20 cellular contexts compared by ENCODE assay signal in the genomic region with DNA sequence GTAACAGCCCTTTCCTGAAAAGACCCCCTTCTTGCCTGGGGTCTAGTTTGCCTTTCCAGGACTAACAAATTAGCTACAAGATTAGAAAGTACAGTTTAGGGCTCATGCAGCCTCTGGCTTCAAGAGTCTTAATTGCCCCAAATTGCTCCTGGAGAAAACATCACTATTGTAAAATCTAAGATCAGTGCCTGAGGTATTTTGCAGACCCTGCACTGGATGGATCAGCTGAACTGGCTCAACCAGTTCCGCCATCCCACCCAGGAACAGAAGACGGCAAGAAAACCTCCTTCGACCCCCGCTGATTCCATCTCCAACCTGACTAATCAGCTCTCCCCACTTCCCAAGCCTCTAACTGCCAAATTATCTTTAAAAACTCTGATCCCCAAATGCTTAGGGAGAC.
DNase-seq lines count a peak whose midpoint lies in the region; ATAC-seq and TF ChIP-seq lines count a peak whose summit lies in the region.
"Had no signal": no experiment of that assay in that cellular context is flagged by ENCODE, and none has a peak within 500 bp of the region (broad histone marks: within the 10 kb centered on the region; RNA-seq: fewer than 3 reads in every experiment).

No MANE protein-coding gene starts in this region.

- no peak overlapping the region for H3K4me2 ChIP-seq in hepatocyte
- H3K4me2 ChIP-seq: A549, SK-N-SH had no signal

- no peaks in the 10 kb centered on the region for H3K27me3 Mint-ChIP-seq in mesothelial cell of epicardium (ENCODE audit: low read depth)

- H3K27ac ChIP-seq in RWPE2 (ENCODE audit: poor library complexity, severe bottlenecking), result peak overlapping the region; percentile 53
- H3K27ac ChIP-seq in hepatocyte, result peak overlapping the region; percentile 54
- H3K27ac ChIP-seq: A549 had no signal

- H3K79me2 ChIP-seq in hepatocyte, result no peaks in the 10 kb centered on the region

- H3K27me3 ChIP-seq in RWPE2 (ENCODE audit: insufficient read depth, poor library complexity, severe bottlenecking) (no peaks in the 10 kb centered on the region), hepatocyte (no peaks in the 10 kb centered on the region)

- H3K36me3 Mint-ChIP-seq in mesothelial cell of epicardium, result no peaks in the 10 kb centered on the region
- H3K36me3 Mint-ChIP-seq: CD14-positive monocyte had no signal

- peaks cover 69% of the 10 kb centered on the region for H3K4me1 Mint-ChIP-seq in mesothelial cell of epicardium
- H3K4me1 Mint-ChIP-seq: B cell had no signal

- H3K4me3 ChIP-seq in RWPE2 (ENCODE audit: severe bottlenecking) (no peak overlapping the region), hepatocyte (no peak overlapping the region)
- H3K4me3 ChIP-seq: A549 had no signal

- ATAC-seq in RWPE2 (ENCODE audit: low read depth), result no peak
- no peak for ATAC-seq in HG02798 (IDR thresholded peaks at IDR 0.05; ENCODE audit: poor library complexity, unreplicated experiment)

- H3K9me2 ChIP-seq in hepatocyte (replicated peaks; ENCODE audit: insufficient read depth), result no peaks in the 10 kb centered on the region
- H3K9me2 ChIP-seq: SK-N-SH had no signal

- H4K20me1 ChIP-seq in hepatocyte (ENCODE audit: insufficient read depth, poor library complexity, severe bottlenecking), result no peaks in the 10 kb centered on the region

- H3K9me3 ChIP-seq in RWPE2 (ENCODE audit: severe bottlenecking), result no peaks in the 10 kb centered on the region
- no peaks in the 10 kb centered on the region for H3K9me3 ChIP-seq in hepatocyte (ENCODE audit: low read depth)
- H3K9me3 ChIP-seq: A549, SK-N-SH had no signal

- H3K9me3 Mint-ChIP-seq in mesothelial cell of epicardium, result peaks cover 2% of the 10 kb centered on the region

- peak; percentile 89 for DNase-seq in ELF-1 (ENCODE audit: low read depth, low spot score)
- DNase-seq in RWPE2 (ENCODE audit: low spot score), result no peak
- no peak for DNase-seq in hepatocyte (ENCODE audit: low spot score)
- peak in 1 of 2 experiments; percentile 46 for DNase-seq in mesothelial cell of epicardium (ENCODE audit: low spot score in 2 of 2, unreplicated experiment in 2 of 2)
- no peak for DNase-seq in UCSD-AML1 (lab: John Stamatoyannopoulos, UW; ENCODE audit: unreplicated experiment)
- DNase-seq in activated T-cell treated with anti-CD3 and anti-CD28 coated beads, Interleukin-2, amount 50 U/mL, for 1 hour, result no peak
- no peak for DNase-seq in SK-N-DZ (ENCODE audit: low spot score)
- DNase-seq: DMS 273 treated with DMSO at 0.1 percent for 48 hours, DND-41, KBM-7, NCI-H1092, NCI-H2029 treated with DMSO at 0.1 percent for 48 hours, NCI-H446 treated with DMSO at 0.1 percent for 48 hours, NCI-H526 treated with DMSO at 0.1 percent for 48 hours, SHP77 treated with DMSO at 0.1 percent for 48 hours, SK-N-SH had no signal

- no peak overlapping the region for H2AFZ ChIP-seq in hepatocyte

- no peak overlapping the region for H3K4me3 Mint-ChIP-seq in mesothelial cell of epicardium
- H3K4me3 Mint-ChIP-seq: B cell, CD14-positive monocyte had no signal

- H3K36me3 ChIP-seq in RWPE2 (ENCODE audit: low read depth) (no peaks in the 10 kb centered on the region), hepatocyte (replicated peaks; ENCODE audit: insufficient read depth, low read depth) (no peaks in the 10 kb centered on the region)

- H3K27ac Mint-ChIP-seq in mesothelial cell of epicardium, result peak overlapping the region; percentile 99
- H3K27ac Mint-ChIP-seq: B cell, CD14-positive monocyte had no signal

- TF ChIP-seq CTCF in RWPE2 (IDR thresholded peaks at IDR 0.05; ENCODE audit: poor library complexity, severe bottlenecking) (no peak), hepatocyte (IDR thresholded peaks at IDR 0.05; ENCODE audit: poor library complexity) (no peak), mesothelial cell of epicardium (IDR thresholded peaks at IDR 0.05; ENCODE audit: unreplicated experiment) (no peak)

- WGBS in hepatocyte (ENCODE audit: low lambda C conversion rate, missing lambda C conversion rate), result 52% methylated on average over 4 of the region's 4 CpGs

- H3K4me1 ChIP-seq in RWPE2 (ENCODE audit: insufficient read depth, poor library complexity, severe bottlenecking) (peaks cover 19% of the 10 kb centered on the region), hepatocyte (ENCODE audit: insufficient read depth) (peaks cover 5% of the 10 kb centered on the region)
